In the genomic region with DNA sequence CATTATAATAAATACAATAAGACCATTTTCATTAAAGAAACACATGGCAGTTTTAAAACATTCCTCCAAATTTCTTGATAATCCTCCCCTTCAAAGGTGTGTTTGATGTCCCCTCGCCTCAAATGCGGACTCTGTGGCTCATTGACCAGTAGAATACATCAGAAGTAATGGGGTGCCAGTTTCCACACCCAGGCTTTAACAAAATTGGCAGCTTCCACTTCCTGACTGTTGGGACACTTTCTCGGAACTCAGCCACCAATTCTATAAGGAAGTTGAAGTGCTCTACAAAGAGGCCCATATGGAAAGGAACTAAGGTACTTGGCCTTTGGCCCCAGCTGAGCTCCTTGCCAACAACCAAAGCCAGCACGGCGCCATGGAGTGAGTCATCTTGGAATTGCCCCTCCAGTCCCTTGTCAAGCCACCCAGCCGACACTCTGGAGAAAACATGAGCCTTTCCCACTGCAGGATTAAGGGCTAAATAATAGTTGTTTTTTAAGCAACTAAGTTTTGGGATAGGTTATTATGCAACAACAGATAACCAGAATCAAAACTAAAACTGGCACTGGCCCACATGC, we compare ENCODE assay signal across 16 cellular contexts.
DNase-seq lines count a peak whose midpoint lies in the region; ATAC-seq, FAIRE-seq and TF ChIP-seq lines count a peak whose summit lies in the region.
"Had no signal": no experiment of that assay in that cellular context is flagged by ENCODE, and none has a peak within 500 bp of the region (broad histone marks: within the 10 kb centered on the region; RNA-seq: fewer than 3 reads in every experiment).

No MANE protein-coding gene starts in this region.

- TF ChIP-seq RAD21 in SK-N-SH (IDR thresholded peaks at IDR 0.05; ENCODE audit: low read length): no peak

- no peaks in the 10 kb centered on the region for H3K9me2 ChIP-seq in SK-N-SH

- DNase-seq in HL-60 (ENCODE audit: low read depth in 1 of 2, low spot score in 1 of 2): peak; percentile 6 to 22
- DNase-seq in SK-N-SH: no peak
- peak in 4 of 5 donors; percentile 8 to 30 (median 23) for DNase-seq in heart left ventricle
- DNase-seq in small intestine: peak; percentile 30
- no peak for DNase-seq in HCEC 1CT
- DNase-seq in NCI-H2227 treated with DMSO at 0.1 percent for 48 hours (lab: John Stamatoyannopoulos, UW): no peak
- no peak for DNase-seq in smooth muscle cell (lab: John Stamatoyannopoulos, UW; ENCODE audit: unreplicated experiment)
- no peak for DNase-seq in SW 1271 (lab: John Stamatoyannopoulos, UW)
- DNase-seq: activated CD4-positive, alpha-beta T cell treated with anti-CD3 and anti-CD28 coated beads for 1 hour; activated T-cell treated with anti-CD3 and anti-CD28 coated beads, Interleukin-2, amount 50 U/mL, for 72 hours; esophagus squamous epithelium; immature natural killer cell; NCI-H2171 treated with DMSO at 0.1 percent for 48 hours; posterior cingulate gyrus; stimulated activated CD4-positive, alpha-beta T cell treated with anti-CD3 and anti-CD28 coated beads, Interleukin-1b, Interleukin-23, amount 100 ng/mL, for 48 hours had no signal

- H3K4me1 ChIP-seq in SK-N-SH (ENCODE audit: control insufficient read depth in 1 of 2, insufficient read depth in 2 of 2, low read depth in 1 of 2, low read length in 1 of 2) (no peaks in the 10 kb centered on the region; a peak in 1 of 4 replicates), heart left ventricle (peaks cover 0 to 7% (median 0%) of the 10 kb centered on the region in 12 donors), small intestine (ENCODE audit: control insufficient read depth in 2 of 2, insufficient read depth in 1 of 2, low read depth in 1 of 2, low read length in 1 of 2) (no peaks in the 10 kb centered on the region), smooth muscle cell (ENCODE audit: low read depth) (no peaks in the 10 kb centered on the region)

- no peaks in the 10 kb centered on the region for H3K9me3 ChIP-seq in SK-N-SH
- H3K9me3 ChIP-seq in heart left ventricle: no peaks in the 10 kb centered on the region
- H3K9me3 ChIP-seq in small intestine (ENCODE audit: control insufficient read depth, low read depth): no peaks in the 10 kb centered on the region
- H3K9me3 ChIP-seq in smooth muscle cell (replicated peaks; ENCODE audit: low read depth): no peaks in the 10 kb centered on the region
- H3K9me3 ChIP-seq: esophagus squamous epithelium had no signal

- no peaks in the 10 kb centered on the region for H3K36me3 ChIP-seq in SK-N-SH (replicated peaks in 1 of 2; ENCODE audit: control insufficient read depth in 1 of 2, insufficient read depth in 2 of 2, low read length in 1 of 2)
- no peaks in the 10 kb centered on the region for H3K36me3 ChIP-seq in heart left ventricle
- H3K36me3 ChIP-seq in small intestine (ENCODE audit: control insufficient read depth in 2 of 2, insufficient read depth in 2 of 2, low read length in 2 of 2): no peaks in the 10 kb centered on the region
- no peaks in the 10 kb centered on the region for H3K36me3 ChIP-seq in smooth muscle cell (ENCODE audit: low read depth)
- H3K36me3 ChIP-seq: esophagus squamous epithelium had no signal

- H2AFZ ChIP-seq in SK-N-SH (ENCODE audit: low read depth): no peak overlapping the region
- H2AFZ ChIP-seq in smooth muscle cell (ENCODE audit: low read depth): no peak overlapping the region

- 0 out of 4 replicates have a peak, but pooled peaks of 1 of the 2 experiments have one; percentile 13 for TF ChIP-seq EP300 in SK-N-SH (IDR thresholded peaks at IDR 0.05; ENCODE audit: borderline replicate concordance in 1 of 2, low read depth in 1 of 2, low read length in 1 of 2)

- H3K27ac ChIP-seq in HL-60 (replicated peaks) (no peak overlapping the region), SK-N-SH (ENCODE audit: low read depth in 2 of 2, low read length in 1 of 2) (no peak overlapping the region), heart left ventricle (no peak overlapping the region), small intestine (ENCODE audit: low read depth in 1 of 2, low read length in 1 of 2) (no peak overlapping the region), smooth muscle cell (ENCODE audit: low read depth) (no peak overlapping the region)

- no peak for FAIRE-seq in small intestine (lab: Jason Lieb, UNC)
- FAIRE-seq: H1 had no signal

- CTCF ChIA-PET in SK-N-SH (lab: Yijun Ruan, JAX): interaction anchor here (1.0 kb wide), 1 partner anchor 30 kb away, joined by 3 read pairs; no protein-coding TSS in a partner anchor

- intact Hi-C loops in heart left ventricle (cut with DNase I): no loop called here

- ATAC-seq in heart left ventricle: peak in 2 of 4 donors; percentile 26 to 52
- ATAC-seq: activated T-cell treated with anti-CD3 and anti-CD28 coated beads, Interleukin-2, amount 50 U/mL, for 72 hours had no signal

- H3K27me3 ChIP-seq in HL-60 (ENCODE audit: insufficient read depth, poor library complexity, severe bottlenecking) (no peaks in the 10 kb centered on the region), SK-N-SH (ENCODE audit: insufficient read depth) (no peaks in the 10 kb centered on the region), heart left ventricle (no peaks in the 10 kb centered on the region), small intestine (ENCODE audit: control insufficient read depth in 2 of 2, insufficient read depth in 2 of 2, low read length in 2 of 2) (no peaks in the 10 kb centered on the region), smooth muscle cell (ENCODE audit: low read depth) (no peaks in the 10 kb centered on the region)
- H3K27me3 ChIP-seq: esophagus squamous epithelium had no signal

- no peaks in the 10 kb centered on the region for H4K20me1 ChIP-seq in SK-N-SH (ENCODE audit: insufficient read depth)
- no peaks in the 10 kb centered on the region for H4K20me1 ChIP-seq in smooth muscle cell (ENCODE audit: low read depth)

- H3F3A ChIP-seq in SK-N-SH (replicated peaks; ENCODE audit: insufficient read depth) (no peaks in the 10 kb centered on the region), smooth muscle cell (ENCODE audit: low read depth) (no peaks in the 10 kb centered on the region)

- no peak for TF ChIP-seq POLR2A in heart left ventricle (IDR thresholded peaks at IDR 0.05)

- POLR2A ChIA-PET in SK-N-SH (lab: Yijun Ruan, JAX): no interaction called here

- H3K4me3 ChIP-seq in HL-60 (replicated peaks; ENCODE audit: insufficient read depth, low read length): no peak overlapping the region
- H3K4me3 ChIP-seq in SK-N-SH (ENCODE audit: low read depth in 2 of 2, low read length in 1 of 2): no peak overlapping the region
- H3K4me3 ChIP-seq in heart left ventricle: no peak overlapping the region
- peak overlapping the region in 1 of 2 donors; percentile 7 for H3K4me3 ChIP-seq in small intestine (ENCODE audit: low read depth in 1 of 2, low read length in 2 of 2)
- H3K4me3 ChIP-seq in smooth muscle cell: no peak overlapping the region
- H3K4me3 ChIP-seq: esophagus squamous epithelium had no signal

- 25% methylated on average over 6 of the region's 6 CpGs for WGBS in SK-N-SH (ENCODE audit: low lambda C conversion rate)
- 43 to 63% (median 53%) methylated on average over 6 of the region's 6 CpGs for WGBS in heart left ventricle, 4 donors
- 25 to 54% (median 29%) methylated on average over 6 of the region's 6 CpGs for WGBS in small intestine, 3 donors
- WGBS in smooth muscle cell (ENCODE audit: low lambda C conversion rate): 82% methylated on average over 6 of the region's 6 CpGs

- H3K4me2 ChIP-seq in SK-N-SH (no peak overlapping the region), smooth muscle cell (no peak overlapping the region)

- H3K79me2 ChIP-seq in SK-N-SH (ENCODE audit: insufficient read depth): no peaks in the 10 kb centered on the region
- no peaks in the 10 kb centered on the region for H3K79me2 ChIP-seq in smooth muscle cell (ENCODE audit: low read depth)

- no peak overlapping the region for H3K9ac ChIP-seq in SK-N-SH
- no peak overlapping the region for H3K9ac ChIP-seq in smooth muscle cell (ENCODE audit: low read depth)

- no peak for TF ChIP-seq CTCF in HL-60 (IDR thresholded peaks at IDR 0.05; ENCODE audit: insufficient read depth, low read length)
- TF ChIP-seq CTCF in SK-N-SH (IDR thresholded peaks at IDR 0.05): no peak
- TF ChIP-seq CTCF in heart left ventricle (IDR thresholded peaks at IDR 0.05): no peak
- no peak for TF ChIP-seq CTCF in smooth muscle cell (IDR thresholded peaks at IDR 0.05; ENCODE audit: borderline replicate concordance, insufficient read depth, poor library complexity, severe bottlenecking)

TF ChIP-seq in SK-N-SH, 30 proteins besides CTCF, POLR2A, EP300 and RAD21:
- TF ChIP-seq FOXM1 (IDR thresholded peaks at IDR 0.05; ENCODE audit: low read depth) (no peak), NFIC (IDR thresholded peaks at IDR 0.05; ENCODE audit: borderline replicate concordance) (peak; percentile 44), TCF12 (IDR thresholded peaks at IDR 0.05) (0 out of 2 replicates have a peak, but pooled peaks have one; percentile 3)
TF ChIP-seq in SK-N-SH: peak in this region for 2.

Comparison
In these comparisons a context has a peak if more than half of its experiments do, and no peak if none do; other contexts are left out.
1. DNase-seq: peak in HL-60 (2 of 2), heart left ventricle (4 of 5) and small intestine (single experiment); none in SK-N-SH (single experiment), HCEC 1CT (single experiment), NCI-H2227 treated with DMSO at 0.1 percent for 48 hours (single experiment), smooth muscle cell (single experiment) and SW 1271 (0 of 2).